ENCODE assay signal across 18 cellular contexts in genomic region chr14:59739794-59740193, GRCh38.
DNase-seq lines count a peak whose midpoint lies in the region; ATAC-seq and TF ChIP-seq lines count a peak whose summit lies in the region.
"Had no signal": no experiment of that assay in that cellular context is flagged by ENCODE, and none has a peak within 500 bp of the region (broad histone marks: within the 10 kb centered on the region; RNA-seq: fewer than 3 reads in every experiment).

No MANE protein-coding gene starts in this region.

- intact Hi-C loops in naive thymus-derived CD4-positive, alpha-beta T cell (cut with micrococcal nuclease), result no loop called here
- intact Hi-C loops in posterior vena cava (cut with DNase I), result no loop called here

- no peaks in the 10 kb centered on the region for H3K79me2 ChIP-seq in hepatocyte

- no peak overlapping the region for H2AFZ ChIP-seq in hepatocyte
- H2AFZ ChIP-seq: GM23338 had no signal

- peaks cover 0 to 18% (median 4%) of the 10 kb centered on the region in 5 donors for H3K27me3 Mint-ChIP-seq in naive thymus-derived CD4-positive, alpha-beta T cell

- H3K4me1 Mint-ChIP-seq in naive thymus-derived CD4-positive, alpha-beta T cell, result no peaks in the 10 kb centered on the region
- H3K4me1 Mint-ChIP-seq: GM23338, T-cell had no signal

- no peak overlapping the region for H3K9ac ChIP-seq in BLaER1 treated with 17β-estradiol and CSF1 and Interleukin-3, amounts not matched to agents 10 nM and 100 nM

- no peaks in the 10 kb centered on the region for H3K36me3 ChIP-seq in BLaER1 treated with 17β-estradiol and CSF1 and Interleukin-3, amounts not matched to agents 10 nM and 100 nM
- no peaks in the 10 kb centered on the region for H3K36me3 ChIP-seq in naive thymus-derived CD4-positive, alpha-beta T cell (ENCODE audit: control insufficient read depth in 2 of 3, insufficient read depth in 3 of 3, low read length in 3 of 3)
- no peaks in the 10 kb centered on the region for H3K36me3 ChIP-seq in hepatocyte (replicated peaks; ENCODE audit: insufficient read depth, low read depth)
- H3K36me3 ChIP-seq: esophagus squamous epithelium, left lung had no signal

- 90% methylated on average over 3 of the region's 3 CpGs for WGBS in hepatocyte (ENCODE audit: low lambda C conversion rate, missing lambda C conversion rate)

- H3K4me3 Mint-ChIP-seq in naive thymus-derived CD4-positive, alpha-beta T cell, result no peak overlapping the region
- H3K4me3 Mint-ChIP-seq: activated CD4-positive, alpha-beta memory T cell treated with anti-CD3 and anti-CD28 coated beads for 36 hours; GM23338; T-cell had no signal

- peak; percentile 38 for DNase-seq in HT1080 (ENCODE audit: low read depth)
- peak; percentile 4 for DNase-seq in SKM-1 (lab: John Stamatoyannopoulos, UW; ENCODE audit: unreplicated experiment)
- DNase-seq in naive thymus-derived CD4-positive, alpha-beta T cell, result no peak
- no peak for DNase-seq in AG08396 (ENCODE audit: low spot score)
- DNase-seq in hepatocyte (ENCODE audit: low spot score), result no peak
- DNase-seq in posterior vena cava (ENCODE audit: low spot score), result no peak
- DNase-seq: activated CD4-positive, alpha-beta memory T cell treated with anti-CD3 and anti-CD28 coated beads for 36 hours; activated naive CD4-positive, alpha-beta T cell; activated T-cell treated with anti-CD3 and anti-CD28 coated beads for 4 hours; effector CD4-positive, alpha-beta T cell; esophagus squamous epithelium; left lung; NCI-H2029; NCI-H446 treated with DMSO at 0.1 percent for 48 hours; stimulated activated CD4-positive, alpha-beta T cell treated with anti-CD3 and anti-CD28 coated beads, Interleukin-15, amount 100 ng/mL, for 24 hours; T-cell had no signal

- peaks cover 0 to 12% (median 8%) of the 10 kb centered on the region in 10 experiments; a peak in 11 of 20 replicates for H3K4me1 ChIP-seq in BLaER1 treated with 17β-estradiol and CSF1 and Interleukin-3, amounts not matched to agents 10 nM and 100 nM
- no peaks in the 10 kb centered on the region for H3K4me1 ChIP-seq in naive thymus-derived CD4-positive, alpha-beta T cell (ENCODE audit: control insufficient read depth in 2 of 2, insufficient read depth in 2 of 2, low read length in 2 of 2)
- no peaks in the 10 kb centered on the region for H3K4me1 ChIP-seq in hepatocyte (ENCODE audit: insufficient read depth)
- H3K4me1 ChIP-seq: esophagus squamous epithelium had no signal

- H3K27ac Mint-ChIP-seq in naive thymus-derived CD4-positive, alpha-beta T cell, result no peak overlapping the region
- H3K27ac Mint-ChIP-seq: activated CD4-positive, alpha-beta memory T cell treated with anti-CD3 and anti-CD28 coated beads for 36 hours; GM23338; T-cell had no signal

- TF ChIP-seq CTCF in hepatocyte (IDR thresholded peaks at IDR 0.05; ENCODE audit: poor library complexity), result no peak

- H3K27me3 ChIP-seq in BLaER1 treated with 17β-estradiol and CSF1 and Interleukin-3, amounts not matched to agents 10 nM and 100 nM, result no peaks in the 10 kb centered on the region
- no peaks in the 10 kb centered on the region for H3K27me3 ChIP-seq in naive thymus-derived CD4-positive, alpha-beta T cell (ENCODE audit: control insufficient read depth in 2 of 2, insufficient read depth in 2 of 2, low read length in 2 of 2)
- no peaks in the 10 kb centered on the region for H3K27me3 ChIP-seq in hepatocyte
- H3K27me3 ChIP-seq: esophagus squamous epithelium, left lung had no signal

- POLR2A ChIA-PET in naive thymus-derived CD4-positive, alpha-beta T cell (lab: Charles Lee), result no interaction called here

- H3K9me3 ChIP-seq in BLaER1 treated with 17β-estradiol and CSF1 and Interleukin-3, amounts not matched to agents 10 nM and 100 nM (replicated peaks in 1 of 11), result peaks cover 10 to 41% (median 17%) of the 10 kb centered on the region in 11 experiments
- H3K9me3 ChIP-seq in naive thymus-derived CD4-positive, alpha-beta T cell (ENCODE audit: control insufficient read depth in 2 of 3, low read length in 3 of 3), result no peaks in the 10 kb centered on the region
- H3K9me3 ChIP-seq in hepatocyte (ENCODE audit: low read depth), result no peaks in the 10 kb centered on the region
- H3K9me3 ChIP-seq: esophagus squamous epithelium had no signal

- peaks cover 3 to 31% (median 12%) of the 10 kb centered on the region in 11 donors for H3K9me3 Mint-ChIP-seq in naive thymus-derived CD4-positive, alpha-beta T cell

- no peaks in the 10 kb centered on the region for H4K20me1 ChIP-seq in BLaER1 treated with 17β-estradiol and CSF1 and Interleukin-3, amounts not matched to agents 10 nM and 100 nM
- no peaks in the 10 kb centered on the region for H4K20me1 ChIP-seq in hepatocyte (ENCODE audit: insufficient read depth, poor library complexity, severe bottlenecking)

- no peak overlapping the region for H3K4me3 ChIP-seq in BLaER1 treated with 17β-estradiol and CSF1 and Interleukin-3, amounts not matched to agents 10 nM and 100 nM
- H3K4me3 ChIP-seq in naive thymus-derived CD4-positive, alpha-beta T cell (ENCODE audit: low read length), result no peak overlapping the region
- H3K4me3 ChIP-seq in hepatocyte, result no peak overlapping the region
- H3K4me3 ChIP-seq: esophagus squamous epithelium, GM23338, left lung had no signal

- no peaks in the 10 kb centered on the region for H3K9me2 ChIP-seq in hepatocyte (replicated peaks; ENCODE audit: insufficient read depth)

- CTCF ChIA-PET in naive thymus-derived CD4-positive, alpha-beta T cell (lab: Charles Lee), result interaction anchor here (1.5 kb wide), 1 partner anchor 8 kb away, joined by 3 read pairs; no protein-coding TSS in a partner anchor

- H3K36me3 Mint-ChIP-seq in naive thymus-derived CD4-positive, alpha-beta T cell, result no peaks in the 10 kb centered on the region
- H3K36me3 Mint-ChIP-seq: activated CD4-positive, alpha-beta memory T cell treated with anti-CD3 and anti-CD28 coated beads for 36 hours; T-cell had no signal

- ATAC-seq in naive thymus-derived CD4-positive, alpha-beta T cell, result peak; percentile 24
- ATAC-seq: GM23338, left lung, T-cell had no signal

- peak overlapping the region in 2 of 11 experiments; percentile 1 to 14; a peak in 2 of 22 replicates for H3K27ac ChIP-seq in BLaER1 treated with 17β-estradiol and CSF1 and Interleukin-3, amounts not matched to agents 10 nM and 100 nM
- no peak overlapping the region for H3K27ac ChIP-seq in naive thymus-derived CD4-positive, alpha-beta T cell (ENCODE audit: low read depth, low read length)
- no peak overlapping the region for H3K27ac ChIP-seq in hepatocyte
- H3K27ac ChIP-seq: esophagus squamous epithelium had no signal

- peak overlapping the region in 8 of 11 experiments; percentile 14 to 53 (median 34); a peak in 12 of 22 replicates for H3K4me2 ChIP-seq in BLaER1 treated with 17β-estradiol and CSF1 and Interleukin-3, amounts not matched to agents 10 nM and 100 nM
- H3K4me2 ChIP-seq in hepatocyte, result no peak overlapping the region
- H3K4me2 ChIP-seq: GM23338 had no signal

Comparison
In these comparisons a context has a peak if more than half of its experiments do, and no peak if none do; other contexts are left out.
1. DNase-seq: peak in HT1080 (single experiment) and SKM-1 (single experiment); none in naive thymus-derived CD4-positive, alpha-beta T cell (0 of 9), AG08396 (single experiment), hepatocyte (single experiment) and posterior vena cava (single experiment).